In the genomic region with DNA sequence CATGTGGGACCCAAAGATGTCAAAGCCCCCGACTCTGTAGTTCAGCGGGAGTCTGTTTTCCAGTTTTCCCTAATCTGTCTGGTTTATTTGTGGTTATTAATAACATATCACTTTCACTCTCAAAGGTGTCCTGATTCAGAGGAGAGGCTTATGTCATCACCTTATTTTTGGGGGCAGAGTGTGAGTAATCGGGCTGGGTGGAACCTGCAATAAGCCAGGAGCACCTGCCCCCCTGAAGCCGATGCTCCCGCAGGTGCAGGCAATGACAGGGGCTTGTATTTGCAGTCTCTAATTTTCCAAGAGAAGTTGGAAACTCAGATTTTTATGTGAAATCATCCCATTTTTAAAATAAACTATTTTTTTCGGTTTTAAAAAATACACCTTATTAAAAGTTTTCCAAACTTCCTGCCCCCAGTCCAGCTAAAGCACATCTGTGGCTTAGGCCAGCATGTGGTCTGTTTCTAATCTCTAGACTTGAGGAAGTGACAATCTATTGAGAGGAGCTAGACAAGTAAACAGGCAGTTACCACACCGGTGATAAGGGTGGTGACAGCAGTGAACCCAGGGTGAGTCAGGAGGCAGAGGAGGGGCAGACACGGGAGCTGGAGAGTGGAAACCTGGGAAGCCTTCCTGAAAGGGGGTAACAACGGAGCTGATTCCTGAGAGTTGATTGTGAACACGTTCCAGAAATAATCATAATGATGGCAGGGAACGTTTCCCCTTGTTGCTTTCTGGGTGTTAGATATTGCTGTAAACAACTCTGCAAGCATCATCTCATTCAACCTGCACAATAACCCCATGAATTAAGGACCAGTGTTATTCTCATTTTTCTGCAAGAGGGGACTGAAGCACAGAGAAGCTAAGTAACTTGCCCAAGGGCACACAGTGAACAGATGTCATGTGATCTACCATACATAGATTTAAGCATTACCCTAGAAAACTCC, we compare ENCODE assay signal across 8 cellular contexts. TPM values are rescaled to one million over a fixed set of nuclear protein-coding genes. Genes with fewer than 3 reads are reported as not detected.
A peak's percentile ranks its signal among the peaks of the same experiment; 100 is the strongest.
DNase-seq lines count a peak whose midpoint lies in the region; ATAC-seq and TF ChIP-seq lines count a peak whose summit lies in the region.

No MANE protein-coding gene starts in this region.

- H3K27ac ChIP-seq in HEK293 (ENCODE audit: extremely low read depth, low read depth, low read length) = peak overlapping the region; percentile 39; the same call in 1 of the 2 replicates

- no peak overlapping the region for H3K4me3 ChIP-seq in HEK293 (ENCODE audit: low read depth, low read length)

- H3K9me3 ChIP-seq in HEK293 (ENCODE audit: control insufficient read depth, insufficient read depth, low read depth, low read length) = no peaks in the 10 kb centered on the region

- H3K4me3 Mint-ChIP-seq in activated T-helper 2 cell treated with anti-CD3 and anti-CD28 coated beads, Interferon-gamma antibody, Interleukin-2, Interleukin-4, amounts not matched to agents 10 μg/mL and 5 μg/mL and 100 μg/mL, durations not matched to agents 14 hours and 24 hours and 36 hours (ENCODE audit: low read depth) = peak overlapping the region; percentile 4

- no peak for TF ChIP-seq CTCF in HEK293 (tag by site-specific recombination; IDR thresholded peaks at IDR 0.05)

- POLR2A ChIA-PET in HEK293 (lab: Yijun Ruan, JAX) = interaction anchor here (0.8 to 4.5 kb wide), 7 partner anchors 10 to 39 kb away, joined by 3 to 77 read pairs (median 9); a partner anchor contains a TSS

- H3K27ac Mint-ChIP-seq in activated T-helper 2 cell treated with anti-CD3 and anti-CD28 coated beads, Interferon-gamma antibody, Interleukin-2, Interleukin-4, amounts not matched to agents 10 μg/mL and 5 μg/mL and 100 μg/mL, durations not matched to agents 14 hours and 24 hours and 36 hours = peak overlapping the region; percentile 71

- DNase-seq in MV-4-11 (lab: John Stamatoyannopoulos, UW) (peak; percentile 91), kidney glomerular epithelial cell (lab: John Stamatoyannopoulos, UW) (peak; percentile 32), NCI-H524 treated with DMSO at 0.1 percent for 48 hours (lab: John Stamatoyannopoulos, UW) (no peak), nucleus accumbens (lab: John Stamatoyannopoulos, UW) (no peak), germinal center (ENCODE audit: low spot score) (no peak)
- peak; percentile 47 for DNase-seq in activated T-helper 2 cell treated with anti-CD3 and anti-CD28 coated beads, Interferon-gamma antibody, Interleukin-2, Interleukin-4, amounts not matched to agents 10 μg/mL and 5 μg/mL and 100 μg/mL, durations not matched to agents 14 hours and 24 hours and 36 hours (ENCODE audit: low spot score)

- CTCF ChIA-PET in HEK293 (lab: Yijun Ruan, JAX) = interaction anchor here (1.2 to 4.9 kb wide), 5 partner anchors 10 to 304 kb away, joined by 3 to 30 read pairs (median 10); a partner anchor contains a TSS

- no peaks in the 10 kb centered on the region for H3K36me3 ChIP-seq in HEK293 (ENCODE audit: control insufficient read depth in 2 of 2, insufficient read depth in 1 of 2, low read length in 2 of 2)

- H3K9me3 Mint-ChIP-seq in activated T-helper 2 cell treated with anti-CD3 and anti-CD28 coated beads, Interferon-gamma antibody, Interleukin-2, Interleukin-4, amounts not matched to agents 10 μg/mL and 5 μg/mL and 100 μg/mL, durations not matched to agents 14 hours and 24 hours and 36 hours = no peaks in the 10 kb centered on the region

- intact Hi-C loops in activated T-helper 2 cell treated with anti-CD3 and anti-CD28 coated beads, Interferon-gamma antibody, Interleukin-2, Interleukin-4, amounts not matched to agents 10 μg/mL and 5 μg/mL and 100 μg/mL, durations not matched to agents 14 hours and 24 hours and 36 hours (cut with micrococcal nuclease) = loop anchor here (1.0 kb wide), 1 partner anchor 29 kb away; no protein-coding TSS in a partner anchor

- H3K4me1 Mint-ChIP-seq in activated T-helper 2 cell treated with anti-CD3 and anti-CD28 coated beads, Interferon-gamma antibody, Interleukin-2, Interleukin-4, amounts not matched to agents 10 μg/mL and 5 μg/mL and 100 μg/mL, durations not matched to agents 14 hours and 24 hours and 36 hours (ENCODE audit: low read depth) = peaks cover 81% of the 10 kb centered on the region

- peaks cover 20% of the 10 kb centered on the region for H3K4me1 ChIP-seq in HEK293 (ENCODE audit: control insufficient read depth, insufficient read depth, low read length)

- ATAC-seq in GM18508 (IDR thresholded peaks at IDR 0.05; ENCODE audit: insufficient read depth, unreplicated experiment) = peak; percentile 46

- H3K27me3 Mint-ChIP-seq in activated T-helper 2 cell treated with anti-CD3 and anti-CD28 coated beads, Interferon-gamma antibody, Interleukin-2, Interleukin-4, amounts not matched to agents 10 μg/mL and 5 μg/mL and 100 μg/mL, durations not matched to agents 14 hours and 24 hours and 36 hours (ENCODE audit: low read depth) = no peaks in the 10 kb centered on the region

- no peaks in the 10 kb centered on the region for H3K36me3 Mint-ChIP-seq in activated T-helper 2 cell treated with anti-CD3 and anti-CD28 coated beads, Interferon-gamma antibody, Interleukin-2, Interleukin-4, amounts not matched to agents 10 μg/mL and 5 μg/mL and 100 μg/mL, durations not matched to agents 14 hours and 24 hours and 36 hours (ENCODE audit: low read depth)

TF ChIP-seq in HEK293, 187 proteins besides CTCF, POLR2A, EP300 and RAD21 (continues in another document):
- no peak for TF ChIP-seq KLF7 (tag by site-specific recombination; IDR thresholded peaks at IDR 0.05; ENCODE audit: borderline replicate concordance)
- TF ChIP-seq, protein P1, sequence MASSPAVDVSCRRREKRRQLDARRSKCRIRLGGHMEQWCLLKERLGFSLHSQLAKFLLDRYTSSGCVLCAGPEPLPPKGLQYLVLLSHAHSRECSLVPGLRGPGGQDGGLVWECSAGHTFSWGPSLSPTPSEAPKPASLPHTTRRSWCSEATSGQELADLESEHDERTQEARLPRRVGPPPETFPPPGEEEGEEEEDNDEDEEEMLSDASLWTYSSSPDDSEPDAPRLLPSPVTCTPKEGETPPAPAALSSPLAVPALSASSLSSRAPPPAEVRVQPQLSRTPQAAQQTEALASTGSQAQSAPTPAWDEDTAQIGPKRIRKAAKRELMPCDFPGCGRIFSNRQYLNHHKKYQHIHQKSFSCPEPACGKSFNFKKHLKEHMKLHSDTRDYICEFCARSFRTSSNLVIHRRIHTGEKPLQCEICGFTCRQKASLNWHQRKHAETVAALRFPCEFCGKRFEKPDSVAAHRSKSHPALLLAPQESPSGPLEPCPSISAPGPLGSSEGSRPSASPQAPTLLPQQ (tag by site-specific recombination; IDR thresholded peaks at IDR 0.05) = 0 out of 2 replicates have a peak, but pooled peaks have one; percentile 44
- no peak for TF ChIP-seq ZNF138 (tag by site-specific recombination; IDR thresholded peaks at IDR 0.05; ENCODE audit: borderline replicate concordance)
- 0 out of 2 replicates have a peak, but pooled peaks have one; percentile 28 for TF ChIP-seq KLF10 (tag by site-specific recombination; IDR thresholded peaks at IDR 0.05)
- TF ChIP-seq, protein P2, sequence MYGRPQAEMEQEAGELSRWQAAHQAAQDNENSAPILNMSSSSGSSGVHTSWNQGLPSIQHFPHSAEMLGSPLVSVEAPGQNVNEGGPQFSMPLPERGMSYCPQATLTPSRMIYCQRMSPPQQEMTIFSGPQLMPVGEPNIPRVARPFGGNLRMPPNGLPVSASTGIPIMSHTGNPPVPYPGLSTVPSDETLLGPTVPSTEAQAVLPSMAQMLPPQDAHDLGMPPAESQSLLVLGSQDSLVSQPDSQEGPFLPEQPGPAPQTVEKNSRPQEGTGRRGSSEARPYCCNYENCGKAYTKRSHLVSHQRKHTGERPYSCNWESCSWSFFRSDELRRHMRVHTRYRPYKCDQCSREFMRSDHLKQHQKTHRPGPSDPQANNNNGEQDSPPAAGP (tag by site-specific recombination; IDR thresholded peaks at IDR 0.05) = peak; percentile 95
- TF ChIP-seq, protein P3, sequence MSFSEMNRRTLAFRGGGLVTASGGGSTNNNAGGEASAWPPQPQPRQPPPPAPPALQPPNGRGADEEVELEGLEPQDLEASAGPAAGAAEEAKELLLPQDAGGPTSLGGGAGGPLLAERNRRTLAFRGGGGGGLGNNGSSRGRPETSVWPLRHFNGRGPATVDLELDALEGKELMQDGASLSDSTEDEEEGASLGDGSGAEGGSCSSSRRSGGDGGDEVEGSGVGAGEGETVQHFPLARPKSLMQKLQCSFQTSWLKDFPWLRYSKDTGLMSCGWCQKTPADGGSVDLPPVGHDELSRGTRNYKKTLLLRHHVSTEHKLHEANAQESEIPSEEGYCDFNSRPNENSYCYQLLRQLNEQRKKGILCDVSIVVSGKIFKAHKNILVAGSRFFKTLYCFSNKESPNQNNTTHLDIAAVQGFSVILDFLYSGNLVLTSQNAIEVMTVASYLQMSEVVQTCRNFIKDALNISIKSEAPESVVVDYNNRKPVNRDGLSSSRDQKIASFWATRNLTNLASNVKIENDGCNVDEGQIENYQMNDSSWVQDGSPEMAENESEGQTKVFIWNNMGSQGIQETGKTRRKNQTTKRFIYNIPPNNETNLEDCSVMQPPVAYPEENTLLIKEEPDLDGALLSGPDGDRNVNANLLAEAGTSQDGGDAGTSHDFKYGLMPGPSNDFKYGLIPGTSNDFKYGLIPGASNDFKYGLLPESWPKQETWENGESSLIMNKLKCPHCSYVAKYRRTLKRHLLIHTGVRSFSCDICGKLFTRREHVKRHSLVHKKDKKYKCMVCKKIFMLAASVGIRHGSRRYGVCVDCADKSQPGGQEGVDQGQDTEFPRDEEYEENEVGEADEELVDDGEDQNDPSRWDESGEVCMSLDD (tag by site-specific recombination; IDR thresholded peaks at IDR 0.05) = no peak
- TF ChIP-seq YY1 (tag by site-specific recombination; IDR thresholded peaks at IDR 0.05) = no peak
- no peak for TF ChIP-seq ZSCAN16 (tag by site-specific recombination; IDR thresholded peaks at IDR 0.05)
- TF ChIP-seq ZNF366 (tag by site-specific recombination; conservative IDR thresholded peaks at IDR 0.05) = peak; percentile 51

RNA-seq across cellular contexts. Expression of a gene that starts 37.3 kb away (rescaled TPM):
- 421 and 425 TPM in 2 replicates for total RNA-seq in activated T-helper 2 cell treated with anti-CD3 and anti-CD28 coated beads, Interferon-gamma antibody, Interleukin-2, Interleukin-4, amounts not matched to agents 10 μg/mL and 5 μg/mL and 100 μg/mL, durations not matched to agents 14 hours and 24 hours and 36 hours

Comparison
In these comparisons a context has a peak if more than half of its experiments do, and no peak if none do; other contexts are left out.
1. DNase-seq: peak in MV-4-11 (single experiment), activated T-helper 2 cell treated with anti-CD3 and anti-CD28 coated beads, Interferon-gamma antibody, Interleukin-2, Interleukin-4, amounts not matched to agents 10 μg/mL and 5 μg/mL and 100 μg/mL, durations not matched to agents 14 hours and 24 hours and 36 hours (single experiment) and kidney glomerular epithelial cell (single experiment); none in NCI-H524 treated with DMSO at 0.1 percent for 48 hours (single experiment), nucleus accumbens (0 of 56) and germinal center (single experiment).